3 cellular contexts compared by ENCODE assay signal in the genomic region with DNA sequence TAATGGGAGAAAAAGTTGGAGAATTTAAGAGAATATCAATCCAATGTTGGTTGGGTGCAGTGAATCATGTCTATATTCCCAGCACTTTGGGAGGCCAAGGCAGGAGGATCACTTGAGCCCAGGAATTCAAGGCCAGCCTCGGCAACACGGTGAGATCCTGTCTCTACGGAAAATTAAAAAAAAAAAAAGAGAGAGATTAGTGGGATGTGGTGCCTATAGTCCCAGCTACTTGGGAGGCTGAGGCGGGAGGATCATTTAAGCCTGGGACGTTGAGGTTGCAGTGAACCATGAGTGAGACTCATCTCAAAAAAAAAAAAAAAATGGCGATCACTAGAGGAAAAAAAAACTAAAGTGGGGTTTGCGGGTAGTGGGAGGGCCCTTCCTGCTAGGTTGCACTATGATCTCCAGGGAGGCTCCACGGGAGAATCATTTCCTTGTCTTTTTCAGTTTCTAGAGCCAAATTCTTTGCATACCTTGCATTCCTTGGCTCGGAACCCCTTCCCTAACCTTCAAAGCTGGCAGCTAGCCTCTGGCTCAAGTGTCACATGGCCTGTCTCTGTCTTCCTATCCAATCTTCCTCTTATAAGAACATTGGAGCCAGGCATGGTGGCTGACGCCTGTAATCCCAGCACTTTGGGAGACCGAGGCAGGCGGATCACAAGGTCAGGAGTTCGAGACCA.
TF ChIP-seq lines count a peak whose summit lies in the region.

No MANE protein-coding gene starts in this region.

TF ChIP-seq in IMR-90, 13 proteins besides CTCF, POLR2A, EP300 and RAD21:
- TF ChIP-seq BHLHE40 (IDR thresholded peaks at IDR 0.05; ENCODE audit: low read depth, low read length) (no peak), USF2 (IDR thresholded peaks at IDR 0.05; ENCODE audit: low read depth, low read length) (peak; percentile 71; the same call in 1 of the 2 replicates)

TF ChIP-seq in liver, 16 proteins besides CTCF, POLR2A, EP300 and RAD21:
- TF ChIP-seq GABPA (IDR thresholded peaks at IDR 0.05 in 1 of 2, conservative IDR thresholded peaks at IDR 0.05 in 1 of 2): no peak
- TF ChIP-seq YY1 (IDR thresholded peaks at IDR 0.05): no peak
- no peak for TF ChIP-seq RXRA (IDR thresholded peaks at IDR 0.05)
- TF ChIP-seq EGR1 (IDR thresholded peaks at IDR 0.05; ENCODE audit: low read depth in 2 of 2): no peak
- TF ChIP-seq SP1 (IDR thresholded peaks at IDR 0.05): no peak
- TF ChIP-seq HNF4A (conservative IDR thresholded peaks at IDR 0.05): no peak
- peak; percentile 56 for TF ChIP-seq NR2F2 (IDR thresholded peaks at IDR 0.05)

TF ChIP-seq in GM12891, 5 proteins besides CTCF, POLR2A, EP300 and RAD21:
- TF ChIP-seq POLR2AphosphoS5 (IDR thresholded peaks at IDR 0.05; ENCODE audit: low read depth, low read length): no peak
- TF ChIP-seq TAF1 (IDR thresholded peaks at IDR 0.05; ENCODE audit: low read depth, low read length): no peak
- TF ChIP-seq PAX5 (IDR thresholded peaks at IDR 0.05; ENCODE audit: insufficient read depth, low read length, severe bottlenecking): no peak
- TF ChIP-seq POU2F2 (IDR thresholded peaks at IDR 0.05; ENCODE audit: low read depth, low read length): no peak
- no peak for TF ChIP-seq SPI1 (IDR thresholded peaks at IDR 0.05; ENCODE audit: low read depth, low read length)
